1 cellular context compared by ENCODE assay signal in genomic region chr21:45555251-45555556, GRCh38.
TF ChIP-seq lines count a peak whose summit lies in the region.

No MANE protein-coding gene starts in this region.

TF ChIP-seq in A549, 52 proteins besides CTCF, POLR2A, EP300 and RAD21 (continued from another document):
- TF ChIP-seq REST (IDR thresholded peaks at IDR 0.05) (no peak), ELK1 (IDR thresholded peaks at IDR 0.05; ENCODE audit: low read depth, low read length) (no peak), SMC3 (IDR thresholded peaks at IDR 0.05) (no peak), CHD4 (IDR thresholded peaks at IDR 0.05; ENCODE audit: borderline replicate concordance) (no peak), ZFP36 (IDR thresholded peaks at IDR 0.05; ENCODE audit: borderline replicate concordance, partially characterized antibody) (no peak), EHF (CRISPR knock-in tag; IDR thresholded peaks at IDR 0.05) (no peak), ZC3H11A (IDR thresholded peaks at IDR 0.05) (no peak), BHLHE40 (IDR thresholded peaks at IDR 0.05; ENCODE audit: low read depth, low read length) (no peak), TP53 (CRISPR knock-in tag; IDR thresholded peaks at IDR 0.05) (no peak), CHD2 (IDR thresholded peaks at IDR 0.05; ENCODE audit: low read length, partially characterized antibody) (no peak), RFX5 (IDR thresholded peaks at IDR 0.05) (no peak), EHMT2 (IDR thresholded peaks at IDR 0.05; ENCODE audit: low read depth) (no peak), RNF2 (IDR thresholded peaks at IDR 0.05; ENCODE audit: borderline replicate concordance, low read depth) (no peak)
